2 cellular contexts compared by ENCODE assay signal in the genomic region with DNA sequence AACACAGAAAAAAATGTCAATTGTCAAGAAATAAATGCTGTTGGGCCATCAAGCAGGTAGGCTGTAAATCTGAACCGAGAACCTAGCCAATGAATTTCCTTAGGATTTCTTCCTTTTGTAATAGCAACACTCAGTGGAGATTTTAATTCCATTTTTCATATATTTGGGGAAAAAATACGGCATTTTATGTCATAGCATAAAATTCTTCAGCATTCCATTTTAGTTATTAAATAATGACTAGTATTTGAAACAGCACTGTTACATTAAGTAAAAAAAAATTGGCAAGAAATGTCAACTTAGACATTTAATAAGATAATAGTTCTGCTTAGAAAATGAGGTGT.
TF ChIP-seq lines count a peak whose summit lies in the region.

No MANE protein-coding gene starts in this region.

TF ChIP-seq in HCT116, 20 proteins besides CTCF, POLR2A, EP300 and RAD21 (continued from another document):
- TF ChIP-seq ELF1 (IDR thresholded peaks at IDR 0.05; ENCODE audit: borderline replicate concordance, low read depth) (no peak), EGR1 (IDR thresholded peaks at IDR 0.05; ENCODE audit: low read depth) (no peak), SIN3A (IDR thresholded peaks at IDR 0.05; ENCODE audit: low read depth) (no peak; the same call in 1 of the 2 replicates), SP1 (IDR thresholded peaks at IDR 0.05; ENCODE audit: low read depth) (no peak)
- TF ChIP-seq, protein P1, sequence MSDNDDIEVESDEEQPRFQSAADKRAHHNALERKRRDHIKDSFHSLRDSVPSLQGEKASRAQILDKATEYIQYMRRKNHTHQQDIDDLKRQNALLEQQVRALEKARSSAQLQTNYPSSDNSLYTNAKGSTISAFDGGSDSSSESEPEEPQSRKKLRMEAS (IDR thresholded peaks at IDR 0.05), result 0 out of 2 replicates have a peak, but pooled peaks have one; percentile 7

TF ChIP-seq in endothelial cell of umbilical vein, 7 proteins besides CTCF, POLR2A, EP300 and RAD21 (continued from another document):
- TF ChIP-seq, protein P1 (IDR thresholded peaks at IDR 0.05; ENCODE audit: insufficient read depth, insufficient read length), result no peak
